In the genomic region with DNA sequence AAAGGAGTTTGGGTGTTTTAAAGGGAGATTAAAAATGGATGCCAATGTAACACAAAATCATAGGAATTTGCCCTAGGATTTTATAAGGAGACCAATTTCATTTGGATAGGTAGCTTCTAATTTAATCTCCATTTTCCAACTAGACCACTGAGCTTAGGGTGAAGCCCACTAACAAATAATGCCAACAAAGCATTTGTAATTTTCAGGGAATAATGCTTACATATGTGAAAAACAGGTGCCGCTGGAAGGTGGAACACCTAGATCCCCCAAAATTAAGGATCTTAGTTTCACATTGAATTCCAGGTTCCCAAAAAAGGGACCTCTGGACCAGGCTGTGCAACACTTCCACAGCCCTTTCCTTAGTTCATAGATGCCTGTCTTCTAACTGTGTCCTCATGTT, we compare ENCODE assay signal across 8 cellular contexts.
"Had no signal": no experiment of that assay in that cellular context is flagged by ENCODE, and none has a peak within 500 bp of the region (broad histone marks: within the 10 kb centered on the region; RNA-seq: fewer than 3 reads in every experiment).

No MANE protein-coding gene starts in this region.

- H3K4me2 ChIP-seq: KMS-11 had no signal

- ATAC-seq: K562 had no signal

- H3K9ac ChIP-seq: KMS-11 had no signal

- H3K4me1 Mint-ChIP-seq: IgD-negative memory B cell had no signal

- H3K27ac Mint-ChIP-seq: IgD-negative memory B cell had no signal

- H3K4me3 Mint-ChIP-seq: IgD-negative memory B cell had no signal

- DNase-seq: IMR-90, KBM-7, KG1 had no signal

- H3K27ac ChIP-seq: HL-60, KMS-11 had no signal

- H3K4me3 ChIP-seq: K562 had no signal

- FAIRE-seq: HTR-8/SVneo, K562 had no signal
